Comparison of ENCODE assay signal across 11 cellular contexts in genomic region chr15:29736745-29737023, GRCh38.
DNase-seq lines count a peak whose midpoint lies in the region; ATAC-seq and TF ChIP-seq lines count a peak whose summit lies in the region.
"Had no signal": no experiment of that assay in that cellular context is flagged by ENCODE, and none has a peak within 500 bp of the region (broad histone marks: within the 10 kb centered on the region; RNA-seq: fewer than 3 reads in every experiment).

No MANE protein-coding gene starts in this region.

- DNase-seq in A172 (ENCODE audit: low spot score) (peak; percentile 90), HS-5 (ENCODE audit: low read depth) (peak; percentile 53), body of pancreas (peak; percentile 18 to 70 (median 42)), iris pigment epithelial cell (ENCODE audit: low read depth) (peak; percentile 60), HAP-1 (ENCODE audit: low spot score in 2 of 2) (no peak), SKM-1 (lab: John Stamatoyannopoulos, UW; ENCODE audit: unreplicated experiment) (no peak)
- DNase-seq: activated CD4-positive, alpha-beta T cell treated with anti-CD3 and anti-CD28 coated beads for 36 hours; NCI-H1436 treated with DMSO at 0.1 percent for 48 hours; nephron progenitor cell had no signal

- intact Hi-C loops in body of pancreas (cut with DNase I): no loop called here

- H3K36me3 ChIP-seq in body of pancreas (replicated peaks in 1 of 2; ENCODE audit: insufficient read depth in 1 of 2, low read depth in 2 of 2) (peaks cover 7 to 16% of the 10 kb centered on the region in 2 donors), HAP-1 (replicated peaks) (peaks cover 39% of the 10 kb centered on the region)

- 55 to 67% methylated on average over 2 of the region's 2 CpGs for WGBS in body of pancreas, 2 donors

- peak overlapping the region in 3 of 4 donors; percentile 0 to 68 (median 33) for H3K27ac ChIP-seq in body of pancreas

- H3K4me1 ChIP-seq in body of pancreas (peaks cover 20% of the 10 kb centered on the region), HAP-1 (no peaks in the 10 kb centered on the region)

- H3K27me3 ChIP-seq in body of pancreas (no peaks in the 10 kb centered on the region), HAP-1 (ENCODE audit: low read depth) (no peaks in the 10 kb centered on the region)

- no peak for TF ChIP-seq POLR2A in body of pancreas (IDR thresholded peaks at IDR 0.05)

- TF ChIP-seq CTCF in body of pancreas (IDR thresholded peaks at IDR 0.05): peak in 1 of 7 experiments; percentile 2

- ATAC-seq in body of pancreas: peak; percentile 65
- ATAC-seq in HG03039 (IDR thresholded peaks at IDR 0.05; ENCODE audit: unreplicated experiment): no peak
- ATAC-seq in HG03354 (IDR thresholded peaks at IDR 0.05; ENCODE audit: poor library complexity, severe bottlenecking, unreplicated experiment): no peak

- H3K4me3 ChIP-seq in body of pancreas (no peak overlapping the region), HAP-1 (no peak overlapping the region)

- in situ Hi-C loops in HAP-1 (cut with MboI; ENCODE audit: low sequenced_read_pairs): no loop called here

- no peaks in the 10 kb centered on the region for H3K9me3 ChIP-seq in body of pancreas
- no peaks in the 10 kb centered on the region for H3K9me3 ChIP-seq in HAP-1

Comparison
In these comparisons a context has a peak if more than half of its experiments do, and no peak if none do; other contexts are left out.
1. DNase-seq: peak in A172 (single experiment), HS-5 (single experiment), body of pancreas (4 of 4) and iris pigment epithelial cell (single experiment); none in HAP-1 (0 of 2) and SKM-1 (single experiment).